ENCODE assay signal across 11 cellular contexts in genomic region chr18:35024965-35025364, GRCh38. TPM values are rescaled to one million over a fixed set of nuclear protein-coding genes. Genes with fewer than 3 reads are reported as not detected.
A peak's percentile ranks its signal among the peaks of the same experiment; 100 is the strongest.
DNase-seq lines count a peak whose midpoint lies in the region; ATAC-seq and TF ChIP-seq lines count a peak whose summit lies in the region.
"Had no signal": no experiment of that assay in that cellular context is flagged by ENCODE, and none has a peak within 500 bp of the region (broad histone marks: within the 10 kb centered on the region; RNA-seq: fewer than 3 reads in every experiment).

No MANE protein-coding gene starts in this region.

- H3K4me1 ChIP-seq in esophagus squamous epithelium: peaks cover 0 to 25% (median 5%) of the 10 kb centered on the region in 3 donors
- peaks cover 38% of the 10 kb centered on the region for H3K4me1 ChIP-seq in upper lobe of right lung

- no peaks in the 10 kb centered on the region for H3K27me3 ChIP-seq in esophagus squamous epithelium
- no peaks in the 10 kb centered on the region for H3K27me3 ChIP-seq in upper lobe of right lung
- H3K27me3 ChIP-seq: neutrophil had no signal

- ATAC-seq in upper lobe of right lung (peak; percentile 87), GM19351 (IDR thresholded peaks at IDR 0.05; ENCODE audit: unreplicated experiment) (no peak)
- no peak for ATAC-seq in activated CD4-positive, CD25-positive, alpha-beta regulatory T cell treated with anti-CD3 and anti-CD28 coated beads, Interleukin-2, amount 50 U/mL, for 24 hours

- H3K4me3 ChIP-seq in esophagus squamous epithelium (no peak overlapping the region), upper lobe of right lung (no peak overlapping the region)
- H3K4me3 ChIP-seq: SK-N-MC had no signal

- intact Hi-C loops in esophagus squamous epithelium (cut with DNase I): no loop called here
- intact Hi-C loops in upper lobe of right lung (cut with DNase I): no loop called here

- in situ Hi-C loops in ACHN (cut with HindIII; ENCODE audit: low pct_ligation_motif_present, low pct_unique_long_range_greater_than_20kb, low sequenced_read_pairs): no loop called here

- DNase-seq in LHCN-M2 (ENCODE audit: low read depth) (peak; percentile 88), esophagus squamous epithelium (lab: John Stamatoyannopoulos, UW) (no peak), medulla oblongata (ENCODE audit: extremely low spot score) (peak; percentile 67), upper lobe of right lung (no peak), ACHN (no peak)
- DNase-seq: activated CD8-positive, alpha-beta memory T cell treated with anti-CD3 and anti-CD28 coated beads for 24 hours; GF-D8 had no signal

- TF ChIP-seq CTCF in esophagus squamous epithelium (IDR thresholded peaks at IDR 0.05): no peak
- no peak for TF ChIP-seq CTCF in upper lobe of right lung (IDR thresholded peaks at IDR 0.05)

- TF ChIP-seq POLR2A in esophagus squamous epithelium (IDR thresholded peaks at IDR 0.05): no peak

- 8 to 58% methylated on average over 1 of the region's 1 CpG for WGBS in esophagus squamous epithelium, 2 donors

- H3K9me3 ChIP-seq in esophagus squamous epithelium: no peaks in the 10 kb centered on the region
- H3K9me3 ChIP-seq in upper lobe of right lung: no peaks in the 10 kb centered on the region
- H3K9me3 ChIP-seq: neutrophil had no signal

- no peaks in the 10 kb centered on the region for H3K36me3 ChIP-seq in esophagus squamous epithelium
- H3K36me3 ChIP-seq in upper lobe of right lung: no peaks in the 10 kb centered on the region
- H3K36me3 ChIP-seq: neutrophil had no signal

- H3K27ac ChIP-seq in esophagus squamous epithelium: peak overlapping the region in 3 of 4 donors; percentile 7 to 21 (median 11)
- H3K27ac ChIP-seq in upper lobe of right lung: peak overlapping the region; percentile 37
- H3K27ac ChIP-seq: neutrophil, SK-N-MC had no signal

RNA-seq across cellular contexts. Expression of gene MAPRE2, which starts 16.2 kb away (rescaled TPM):
- 23.0 and 33.9 TPM in 2 replicates for total RNA-seq in LHCN-M2 (2014; rRNA removed)
- polyA plus RNA-seq in LHCN-M2 (2012): 18.0 TPM
- 1 to 10 TPM; 1.5 to 9.0 (median 5.0) TPM for total RNA-seq in esophagus squamous epithelium
- total RNA-seq in upper lobe of right lung: 35.4 TPM

Comparison
In these comparisons a context has a peak if more than half of its experiments do, and no peak if none do; other contexts are left out.
1. DNase-seq: peak in LHCN-M2 (single experiment) and medulla oblongata (single experiment); none in esophagus squamous epithelium (single experiment), upper lobe of right lung (single experiment) and ACHN (single experiment).